8 cellular contexts compared by ENCODE assay signal in the genomic region with DNA sequence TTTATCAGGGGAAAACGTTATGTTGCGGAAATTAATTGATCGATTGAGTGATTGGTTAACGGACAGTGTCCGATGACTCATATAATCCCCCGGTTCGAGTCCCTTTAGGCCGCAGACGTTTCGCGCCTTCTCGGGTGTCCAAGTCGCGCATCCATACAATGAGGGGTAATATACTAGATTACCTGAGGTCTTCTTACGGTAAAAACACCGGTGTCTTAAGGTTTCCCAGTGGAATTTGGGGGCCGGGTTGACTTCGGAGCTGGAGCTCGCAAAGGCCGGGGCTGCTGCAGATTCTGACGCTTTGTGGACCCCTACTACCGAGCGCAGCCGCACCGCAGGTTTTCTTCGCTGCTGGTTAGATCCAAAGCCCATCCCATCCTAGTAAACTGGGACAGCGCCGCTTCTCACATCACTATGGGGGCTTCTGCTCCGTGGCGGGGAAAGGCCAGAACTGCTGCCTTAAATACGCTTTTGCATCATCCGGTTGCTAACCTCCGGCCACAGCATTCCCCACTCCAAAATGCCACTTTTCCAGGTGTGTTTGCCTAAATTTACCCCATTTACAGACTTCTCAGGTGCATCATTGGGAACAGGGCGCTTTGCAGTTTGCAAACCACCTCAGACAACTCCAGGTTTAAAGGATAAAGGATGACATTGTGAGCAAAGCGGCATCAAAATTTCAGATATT. TPM values are rescaled to one million over a fixed set of nuclear protein-coding genes. Genes with fewer than 3 reads are reported as not detected.
DNase-seq lines count a peak whose midpoint lies in the region; FAIRE-seq and TF ChIP-seq lines count a peak whose summit lies in the region.

No MANE protein-coding gene starts in this region.

- peak overlapping the region; percentile 64 to 96 for H3K4me3 ChIP-seq in kidney (ENCODE audit: low read length in 2 of 2)

- peak overlapping the region; percentile 40 to 87 for H3K27ac ChIP-seq in kidney (ENCODE audit: low read depth in 2 of 2, low read length in 2 of 2)

- TF ChIP-seq CTCF in brain (conservative IDR thresholded peaks at IDR 0.05) (no peak), kidney (IDR thresholded peaks at IDR 0.05; ENCODE audit: borderline replicate concordance, extremely low read depth, insufficient read depth) (no peak)

- H3K4me3 Mint-ChIP-seq in brain = peak overlapping the region; percentile 85 to 97 (median 90)

- no peak for TF ChIP-seq EP300 in Ishikawa (IDR thresholded peaks at IDR 0.05; ENCODE audit: borderline replicate concordance)

- DNase-seq in DMS153 treated with DMSO at 0.1 percent for 48 hours (lab: John Stamatoyannopoulos, UW; ENCODE audit: unreplicated experiment) (peak; percentile 7), DMS153 (lab: John Stamatoyannopoulos, UW) (no peak), SHP77 treated with DMSO at 0.1 percent for 48 hours (lab: John Stamatoyannopoulos, UW) (peak; percentile 77), kidney (no peak), HPDE6-E6E7 (ENCODE audit: extremely low spot score) (no peak)
- DNase-seq in stimulated activated CD8-positive, alpha-beta memory T cell treated with anti-CD3 and anti-CD28 coated beads, Interleukin-4, amount 100 ng/mL, for 48 hours = peak; percentile 63

- FAIRE-seq in kidney (lab: Jason Lieb, UNC) = no peak

- TF ChIP-seq RAD21 in Ishikawa (IDR thresholded peaks at IDR 0.05; ENCODE audit: low read depth) = no peak

- peaks cover 15% of the 10 kb centered on the region for H3K36me3 Mint-ChIP-seq in brain

- peaks cover 20 to 30% of the 10 kb centered on the region in 2 donors for H3K4me1 ChIP-seq in kidney (ENCODE audit: control insufficient read depth in 1 of 2, insufficient read depth in 1 of 2, low read depth in 1 of 2, low read length in 2 of 2)

- no peaks in the 10 kb centered on the region for H3K9me3 ChIP-seq in kidney (ENCODE audit: control insufficient read depth in 1 of 2, low read length in 2 of 2)

- H3K36me3 ChIP-seq in kidney (ENCODE audit: control insufficient read depth in 1 of 2, insufficient read depth in 2 of 2, low read length in 2 of 2) = peaks cover 0 to 2% of the 10 kb centered on the region in 2 donors

- intact Hi-C loops in kidney (cut with DNase I) = no loop called here

- peak overlapping the region; percentile 26 to 74 for H3K9ac ChIP-seq in kidney (ENCODE audit: low read length in 2 of 2)

- H3K27ac Mint-ChIP-seq in brain = peak overlapping the region; percentile 78 to 98 (median 95)

- H3K9me3 Mint-ChIP-seq in brain = peaks cover 0 to 12% (median 0%) of the 10 kb centered on the region in 5 experiments

- H3K4me1 Mint-ChIP-seq in brain = peaks cover 46% of the 10 kb centered on the region

- peaks cover 15% of the 10 kb centered on the region for H3K27me3 Mint-ChIP-seq in brain

TF ChIP-seq in Ishikawa, 13 proteins besides CTCF, POLR2A, EP300 and RAD21:
- 0 out of 2 replicates have a peak, but pooled peaks have one; percentile 21 for TF ChIP-seq ZBTB7A (IDR thresholded peaks at IDR 0.05; ENCODE audit: low read depth)
- TF ChIP-seq, protein P1, sequence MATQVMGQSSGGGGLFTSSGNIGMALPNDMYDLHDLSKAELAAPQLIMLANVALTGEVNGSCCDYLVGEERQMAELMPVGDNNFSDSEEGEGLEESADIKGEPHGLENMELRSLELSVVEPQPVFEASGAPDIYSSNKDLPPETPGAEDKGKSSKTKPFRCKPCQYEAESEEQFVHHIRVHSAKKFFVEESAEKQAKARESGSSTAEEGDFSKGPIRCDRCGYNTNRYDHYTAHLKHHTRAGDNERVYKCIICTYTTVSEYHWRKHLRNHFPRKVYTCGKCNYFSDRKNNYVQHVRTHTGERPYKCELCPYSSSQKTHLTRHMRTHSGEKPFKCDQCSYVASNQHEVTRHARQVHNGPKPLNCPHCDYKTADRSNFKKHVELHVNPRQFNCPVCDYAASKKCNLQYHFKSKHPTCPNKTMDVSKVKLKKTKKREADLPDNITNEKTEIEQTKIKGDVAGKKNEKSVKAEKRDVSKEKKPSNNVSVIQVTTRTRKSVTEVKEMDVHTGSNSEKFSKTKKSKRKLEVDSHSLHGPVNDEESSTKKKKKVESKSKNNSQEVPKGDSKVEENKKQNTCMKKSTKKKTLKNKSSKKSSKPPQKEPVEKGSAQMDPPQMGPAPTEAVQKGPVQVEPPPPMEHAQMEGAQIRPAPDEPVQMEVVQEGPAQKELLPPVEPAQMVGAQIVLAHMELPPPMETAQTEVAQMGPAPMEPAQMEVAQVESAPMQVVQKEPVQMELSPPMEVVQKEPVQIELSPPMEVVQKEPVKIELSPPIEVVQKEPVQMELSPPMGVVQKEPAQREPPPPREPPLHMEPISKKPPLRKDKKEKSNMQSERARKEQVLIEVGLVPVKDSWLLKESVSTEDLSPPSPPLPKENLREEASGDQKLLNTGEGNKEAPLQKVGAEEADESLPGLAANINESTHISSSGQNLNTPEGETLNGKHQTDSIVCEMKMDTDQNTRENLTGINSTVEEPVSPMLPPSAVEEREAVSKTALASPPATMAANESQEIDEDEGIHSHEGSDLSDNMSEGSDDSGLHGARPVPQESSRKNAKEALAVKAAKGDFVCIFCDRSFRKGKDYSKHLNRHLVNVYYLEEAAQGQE (IDR thresholded peaks at IDR 0.05; ENCODE audit: low read depth) = no peak

RNA-seq across cellular contexts. Expression of a gene that starts 0.9 kb away (rescaled TPM):
- polyA plus RNA-seq in brain (ENCODE audit: insufficient read depth, low read depth, low replicate concordance) (9.9 TPM), kidney (ENCODE audit: insufficient read depth, low read depth, low replicate concordance) (27.1 TPM)
- 53.1 TPM for total RNA-seq in kidney

Comparison
In these comparisons a context has a peak if more than half of its experiments do, and no peak if none do; other contexts are left out.
1. DNase-seq: peak in DMS153 treated with DMSO at 0.1 percent for 48 hours (single experiment), SHP77 treated with DMSO at 0.1 percent for 48 hours (single experiment) and stimulated activated CD8-positive, alpha-beta memory T cell treated with anti-CD3 and anti-CD28 coated beads, Interleukin-4, amount 100 ng/mL, for 48 hours (single experiment); none in DMS153 (single experiment), kidney (single experiment) and HPDE6-E6E7 (single experiment).